Comparison of ENCODE assay signal across 10 cellular contexts in the genomic region with DNA sequence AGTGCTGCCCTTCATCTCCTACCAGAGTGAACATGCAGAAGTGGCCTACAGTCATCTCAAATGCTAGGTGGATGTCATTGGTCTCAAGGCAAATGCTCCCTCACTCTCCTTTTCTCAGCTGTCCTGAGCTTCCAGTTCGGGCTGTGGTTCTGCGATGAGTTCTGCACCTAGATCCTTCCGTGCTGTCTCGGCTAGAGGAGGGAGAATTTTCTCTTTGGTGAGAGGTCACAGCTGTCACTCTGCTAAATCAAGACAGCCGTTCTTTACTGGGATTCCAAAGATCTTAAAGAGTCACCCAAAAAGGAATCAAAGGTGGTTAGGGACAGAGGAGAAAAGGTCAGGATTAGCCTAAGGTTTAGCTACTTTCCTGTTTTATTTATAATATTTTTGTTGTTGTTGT.
DNase-seq lines count a peak whose midpoint lies in the region; ATAC-seq and TF ChIP-seq lines count a peak whose summit lies in the region.
"Had no signal": no experiment of that assay in that cellular context is flagged by ENCODE, and none has a peak within 500 bp of the region (broad histone marks: within the 10 kb centered on the region; RNA-seq: fewer than 3 reads in every experiment).

No MANE protein-coding gene starts in this region.

- no peaks in the 10 kb centered on the region for H3K27me3 ChIP-seq in OCI-LY3 (ENCODE audit: low read depth, low read length)
- no peaks in the 10 kb centered on the region for H3K27me3 ChIP-seq in duodenal mucosa (ENCODE audit: control insufficient read depth in 1 of 2, insufficient read depth in 2 of 2, low read length in 2 of 2)
- no peaks in the 10 kb centered on the region for H3K27me3 ChIP-seq in parathyroid adenoma (ENCODE audit: control insufficient read depth, insufficient read depth, low read length)
- H3K27me3 ChIP-seq: tibial nerve had no signal

- DNase-seq in DMS153 (lab: John Stamatoyannopoulos, UW) (no peak), SHP77 treated with DMSO at 0.1 percent for 48 hours (lab: John Stamatoyannopoulos, UW) (no peak), globus pallidus (ENCODE audit: low spot score) (no peak)
- DNase-seq: NCI-H2029 had no signal

- no peak overlapping the region for H3K27ac ChIP-seq in OCI-LY3 (ENCODE audit: low read length)
- no peak overlapping the region for H3K27ac ChIP-seq in duodenal mucosa (ENCODE audit: low read depth, low read length)
- H3K27ac ChIP-seq in parathyroid adenoma: no peak overlapping the region

- peaks cover 23% of the 10 kb centered on the region for H3K4me1 ChIP-seq in OCI-LY3 (ENCODE audit: low read length)
- H3K4me1 ChIP-seq in duodenal mucosa (ENCODE audit: control insufficient read depth in 1 of 2, insufficient read depth in 2 of 2, low read length in 2 of 2): peaks cover 28 to 30% of the 10 kb centered on the region in 2 donors
- H3K4me1 ChIP-seq in parathyroid adenoma: peaks cover 9% of the 10 kb centered on the region

- peaks cover 48% of the 10 kb centered on the region for H4K20me1 ChIP-seq in OCI-LY3 (ENCODE audit: insufficient read depth, low read length)

- peak overlapping the region; percentile 57 for H3K4me3 ChIP-seq in GM08714 (ENCODE audit: low read length)
- H3K4me3 ChIP-seq in OCI-LY3 (ENCODE audit: low read length): peak overlapping the region; percentile 93
- peak overlapping the region; percentile 23 to 95 for H3K4me3 ChIP-seq in duodenal mucosa (ENCODE audit: low read depth in 1 of 2, low read length in 2 of 2)
- H3K4me3 ChIP-seq in parathyroid adenoma (ENCODE audit: low read depth, low read length): peak overlapping the region; percentile 13

- H3K9me3 ChIP-seq in OCI-LY3 (ENCODE audit: insufficient read depth, low read length) (no peaks in the 10 kb centered on the region), duodenal mucosa (ENCODE audit: control insufficient read depth in 1 of 2, low read length in 2 of 2) (no peaks in the 10 kb centered on the region), parathyroid adenoma (ENCODE audit: control insufficient read depth, low read length) (no peaks in the 10 kb centered on the region)
- H3K9me3 ChIP-seq: tibial nerve had no signal

- H3K36me3 ChIP-seq in OCI-LY3 (replicated peaks; ENCODE audit: low read depth, low read length): peaks cover 32% of the 10 kb centered on the region
- H3K36me3 ChIP-seq in duodenal mucosa (ENCODE audit: control insufficient read depth in 1 of 2, insufficient read depth in 2 of 2, low read length in 2 of 2): peaks cover 9 to 10% of the 10 kb centered on the region in 2 donors
- no peaks in the 10 kb centered on the region for H3K36me3 ChIP-seq in parathyroid adenoma (ENCODE audit: control insufficient read depth, insufficient read depth, low read length)

- H3K79me2 ChIP-seq in OCI-LY3 (ENCODE audit: low read length): peaks cover 75% of the 10 kb centered on the region
- H3K79me2 ChIP-seq in parathyroid adenoma: peaks cover 57% of the 10 kb centered on the region

- TF ChIP-seq CTCF in OCI-LY3 (IDR thresholded peaks at IDR 0.05; ENCODE audit: low read depth, low read length) (no peak), parathyroid adenoma (IDR thresholded peaks at IDR 0.05) (no peak)

- H2AFZ ChIP-seq in OCI-LY3 (ENCODE audit: low read depth, low read length) (no peak overlapping the region), parathyroid adenoma (no peak overlapping the region)

- peak overlapping the region; percentile 79 for H3K4me2 ChIP-seq in OCI-LY3 (ENCODE audit: low read length)
- peak overlapping the region; percentile 53 for H3K4me2 ChIP-seq in parathyroid adenoma (ENCODE audit: low read length)

- no peak for ATAC-seq in GM19395 (IDR thresholded peaks at IDR 0.05; ENCODE audit: unreplicated experiment)

- no peak overlapping the region for H3K9ac ChIP-seq in OCI-LY3 (ENCODE audit: low read length)
- H3K9ac ChIP-seq in duodenal mucosa (ENCODE audit: low read depth in 1 of 2, low read length in 2 of 2): peak overlapping the region in 1 of 2 donors; percentile 35
- H3K9ac ChIP-seq in parathyroid adenoma: no peak overlapping the region

Comparison
In these comparisons a context has a peak if more than half of its experiments do, and no peak if none do; other contexts are left out.
1. H3K4me3 ChIP-seq: peak in every context shown above with its lines; median percentile 93 in OCI-LY3; 59 in duodenal mucosa; 57 in GM08714; 13 in parathyroid adenoma.